20 cellular contexts compared by ENCODE assay signal in the genomic region with DNA sequence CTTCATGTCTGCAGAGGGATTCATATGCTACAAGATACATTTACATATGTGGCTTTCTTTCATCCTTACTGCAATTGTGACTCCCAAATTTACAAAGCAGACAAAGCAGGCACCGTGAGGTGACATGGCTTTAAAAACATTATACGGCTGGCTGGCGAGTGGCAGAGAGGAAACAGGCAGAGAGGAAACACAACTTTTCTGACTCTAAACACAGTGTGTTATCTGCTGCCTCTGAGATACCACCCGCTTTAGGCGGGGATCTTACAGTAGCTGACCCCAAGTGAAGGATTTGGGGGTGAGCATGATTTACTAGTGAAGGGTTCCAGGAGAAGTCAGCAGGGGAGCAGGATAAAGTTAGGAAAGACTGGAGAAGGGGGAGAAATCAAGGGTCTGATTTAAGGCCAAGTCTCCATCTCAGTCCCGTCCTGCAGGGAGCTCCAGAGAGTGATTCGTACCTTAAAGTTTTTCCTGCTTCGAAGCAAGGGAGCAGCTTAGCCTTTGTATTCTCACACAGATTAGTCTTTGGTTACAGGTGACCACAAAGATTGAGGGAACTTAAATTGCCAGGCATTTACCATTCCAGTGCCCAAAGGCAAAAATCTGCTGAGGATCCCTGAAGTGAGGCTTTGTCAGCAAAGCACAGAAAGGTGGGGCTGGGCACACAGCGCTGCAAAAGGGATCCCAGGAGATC.
"Had no signal": no experiment of that assay in that cellular context is flagged by ENCODE, and none has a peak within 500 bp of the region (broad histone marks: within the 10 kb centered on the region; RNA-seq: fewer than 3 reads in every experiment).

No MANE protein-coding gene starts in this region.

- H3K9me3 Mint-ChIP-seq: stimulated activated naive B cell treated with anti-CD40 and anti-IgM and Interleukin-4, amounts not matched to agents 10 μg/mL and 1 μg/mL and 100 μg/mL, for 72 hours; stimulated activated naive CD8-positive, alpha-beta T cell treated with anti-CD3 and anti-CD28 coated beads, Interleukin-15, amount 100 ng/mL, for 72 hours had no signal

- H3K4me3 ChIP-seq: esophagus squamous epithelium, gastroesophageal sphincter, mucosa of descending colon, right atrium auricular region, sigmoid colon, skin epidermis, testis, tibial nerve, upper lobe of right lung, vagina had no signal

- H3K36me3 Mint-ChIP-seq: stimulated activated naive B cell treated with anti-CD40 and anti-IgM and Interleukin-4, amounts not matched to agents 10 μg/mL and 1 μg/mL and 100 μg/mL, for 72 hours had no signal

- H3K27me3 ChIP-seq: esophagus squamous epithelium, gastroesophageal sphincter, right atrium auricular region, sigmoid colon, testis, tibial nerve, vagina had no signal

- ATAC-seq: gastroesophageal sphincter; mucosa of descending colon; naive thymus-derived CD8-positive, alpha-beta T cell; stimulated activated naive B cell treated with anti-CD40 and anti-IgM and Interleukin-4, amounts not matched to agents 10 μg/mL and 1 μg/mL and 100 μg/mL, for 72 hours; stimulated activated naive CD8-positive, alpha-beta T cell treated with anti-CD3 and anti-CD28 coated beads, Interleukin-15, amount 100 ng/mL, for 72 hours; upper lobe of right lung had no signal

- DNase-seq: effector memory CD4-positive, alpha-beta T cell; esophagus squamous epithelium; foreskin fibroblast; glutamatergic neuron; mucosa of descending colon; naive thymus-derived CD8-positive, alpha-beta T cell; posterior cingulate gyrus; sigmoid colon; stimulated activated CD4-positive, alpha-beta T cell treated with anti-CD3 and anti-CD28 coated beads, Interleukin-2, amount 100 ng/mL, for 24 hours; stimulated activated CD4-positive, alpha-beta T cell treated with anti-CD3 and anti-CD28 coated beads, Interleukin-4, amount 100 ng/mL, for 4 hours; stimulated activated naive B cell treated with anti-CD40 and anti-IgM and Interleukin-4, amounts not matched to agents 10 μg/mL and 1 μg/mL and 100 μg/mL, for 72 hours; stimulated activated naive CD8-positive, alpha-beta T cell treated with anti-CD3 and anti-CD28 coated beads, Interleukin-15, amount 100 ng/mL, for 72 hours; testis; upper lobe of right lung had no signal

- H3K27ac Mint-ChIP-seq: naive thymus-derived CD8-positive, alpha-beta T cell; stimulated activated naive B cell treated with anti-CD40 and anti-IgM and Interleukin-4, amounts not matched to agents 10 μg/mL and 1 μg/mL and 100 μg/mL, for 72 hours; stimulated activated naive CD8-positive, alpha-beta T cell treated with anti-CD3 and anti-CD28 coated beads, Interleukin-15, amount 100 ng/mL, for 72 hours had no signal

- H3K27ac ChIP-seq: epithelial cell of prostate, esophagus squamous epithelium, gastroesophageal sphincter, right atrium auricular region, sigmoid colon, skin epidermis, testis, tibial nerve, upper lobe of right lung, vagina had no signal

- H3K9me3 ChIP-seq: esophagus squamous epithelium, gastroesophageal sphincter, mucosa of descending colon, right atrium auricular region, sigmoid colon, testis, tibial nerve, upper lobe of right lung, vagina had no signal

- H3K4me1 ChIP-seq: esophagus squamous epithelium, gastroesophageal sphincter, right atrium auricular region, sigmoid colon, testis, tibial nerve, upper lobe of right lung, vagina had no signal

- H3K4me1 Mint-ChIP-seq: naive thymus-derived CD8-positive, alpha-beta T cell; stimulated activated naive B cell treated with anti-CD40 and anti-IgM and Interleukin-4, amounts not matched to agents 10 μg/mL and 1 μg/mL and 100 μg/mL, for 72 hours; stimulated activated naive CD8-positive, alpha-beta T cell treated with anti-CD3 and anti-CD28 coated beads, Interleukin-15, amount 100 ng/mL, for 72 hours had no signal

- H3K4me3 Mint-ChIP-seq: naive thymus-derived CD8-positive, alpha-beta T cell; stimulated activated naive B cell treated with anti-CD40 and anti-IgM and Interleukin-4, amounts not matched to agents 10 μg/mL and 1 μg/mL and 100 μg/mL, for 72 hours; stimulated activated naive CD8-positive, alpha-beta T cell treated with anti-CD3 and anti-CD28 coated beads, Interleukin-15, amount 100 ng/mL, for 72 hours had no signal

- H3K36me3 ChIP-seq: esophagus squamous epithelium, gastroesophageal sphincter, right atrium auricular region, sigmoid colon, tibial nerve, upper lobe of right lung, vagina had no signal
